In genomic region chr6:135382182-135382628, GRCh38 we compare ENCODE assay signal across 11 cellular contexts.
DNase-seq lines count a peak whose midpoint lies in the region; ATAC-seq and TF ChIP-seq lines count a peak whose summit lies in the region.
"Had no signal": no experiment of that assay in that cellular context is flagged by ENCODE, and none has a peak within 500 bp of the region (broad histone marks: within the 10 kb centered on the region; RNA-seq: fewer than 3 reads in every experiment).

No MANE protein-coding gene starts in this region.

- no peaks in the 10 kb centered on the region for H3K4me1 Mint-ChIP-seq in natural killer cell treated with Interleukin-12 subunit alpha and Interleukin-12 subunit beta and Interleukin-15 and Interleukin-18, amount 100 ng/mL, for 72 hours (ENCODE audit: low read depth in 2 of 2)
- no peaks in the 10 kb centered on the region for H3K4me1 Mint-ChIP-seq in natural killer cell
- H3K4me1 Mint-ChIP-seq: naive thymus-derived CD4-positive, alpha-beta T cell had no signal

- no peak for TF ChIP-seq CTCF in natural killer cell (IDR thresholded peaks at IDR 0.05)

- H3K4me3 Mint-ChIP-seq in natural killer cell treated with Interleukin-12 subunit alpha and Interleukin-12 subunit beta and Interleukin-15 and Interleukin-18, amount 100 ng/mL, for 72 hours, result peak overlapping the region; percentile 39
- H3K4me3 Mint-ChIP-seq in natural killer cell, result no peak overlapping the region
- H3K4me3 Mint-ChIP-seq: naive thymus-derived CD4-positive, alpha-beta T cell had no signal

- peak overlapping the region in 1 of 2 donors; percentile 65 for H3K27ac Mint-ChIP-seq in natural killer cell treated with Interleukin-12 subunit alpha and Interleukin-12 subunit beta and Interleukin-15 and Interleukin-18, amount 100 ng/mL, for 72 hours
- no peak overlapping the region for H3K27ac Mint-ChIP-seq in natural killer cell

- intact Hi-C loops in natural killer cell (cut with micrococcal nuclease), result no loop called here

- H3K36me3 Mint-ChIP-seq in natural killer cell treated with Interleukin-12 subunit alpha and Interleukin-12 subunit beta and Interleukin-15 and Interleukin-18, amount 100 ng/mL, for 72 hours, result no peaks in the 10 kb centered on the region
- H3K36me3 Mint-ChIP-seq in natural killer cell, result no peaks in the 10 kb centered on the region

- no peaks in the 10 kb centered on the region for H3K27me3 Mint-ChIP-seq in natural killer cell treated with Interleukin-12 subunit alpha and Interleukin-12 subunit beta and Interleukin-15 and Interleukin-18, amount 100 ng/mL, for 72 hours
- no peaks in the 10 kb centered on the region for H3K27me3 Mint-ChIP-seq in natural killer cell (ENCODE audit: low read depth in 2 of 2)
- H3K27me3 Mint-ChIP-seq: naive thymus-derived CD4-positive, alpha-beta T cell had no signal

- no peak for DNase-seq in natural killer cell treated with Interleukin-12 subunit alpha and Interleukin-12 subunit beta and Interleukin-15 and Interleukin-18, amount 100 ng/mL, for 72 hours (ENCODE audit: low spot score)
- DNase-seq in natural killer cell (no peak), NCI-H128 (lab: John Stamatoyannopoulos, UW; ENCODE audit: unreplicated experiment) (no peak), DMS114 treated with DMSO at 0.1 percent for 48 hours (lab: John Stamatoyannopoulos, UW; ENCODE audit: unreplicated experiment) (no peak), 8988T (no peak), islet precursor cell (no peak)
- DNase-seq: activated CD8-positive, alpha-beta memory T cell treated with anti-CD3 and anti-CD28 coated beads, Interleukin-2, amount 50 U/mL, for 48 hours; naive thymus-derived CD4-positive, alpha-beta T cell; NCI-H1092 treated with DMSO at 0.1 percent for 48 hours had no signal

- ATAC-seq in natural killer cell treated with Interleukin-12 subunit alpha and Interleukin-12 subunit beta and Interleukin-15 and Interleukin-18, amount 100 ng/mL, for 72 hours, result peak; percentile 78 to 91
- ATAC-seq in natural killer cell (no peak), GM21619 (IDR thresholded peaks at IDR 0.05; ENCODE audit: unreplicated experiment) (peak; percentile 86), HG03108 (IDR thresholded peaks at IDR 0.05; ENCODE audit: unreplicated experiment) (peak; percentile 86)
- ATAC-seq: naive thymus-derived CD4-positive, alpha-beta T cell had no signal

- H3K9me3 Mint-ChIP-seq in natural killer cell treated with Interleukin-12 subunit alpha and Interleukin-12 subunit beta and Interleukin-15 and Interleukin-18, amount 100 ng/mL, for 72 hours, result no peaks in the 10 kb centered on the region
- H3K9me3 Mint-ChIP-seq in natural killer cell, result no peaks in the 10 kb centered on the region
- H3K9me3 Mint-ChIP-seq: naive thymus-derived CD4-positive, alpha-beta T cell had no signal

Comparison
In these comparisons a context has a peak if more than half of its experiments do, and no peak if none do; other contexts are left out.
1. ATAC-seq: peak in natural killer cell treated with Interleukin-12 subunit alpha and Interleukin-12 subunit beta and Interleukin-15 and Interleukin-18, amount 100 ng/mL, for 72 hours (2 of 2), GM21619 (single experiment) and HG03108 (single experiment); none in natural killer cell (0 of 3).